Comparison of ENCODE assay signal across 24 cellular contexts in genomic region chr10:88754272-88754671, GRCh38. TPM values are rescaled to one million over a fixed set of nuclear protein-coding genes. Genes with fewer than 3 reads are reported as not detected.
DNase-seq lines count a peak whose midpoint lies in the region; ATAC-seq and FAIRE-seq lines count a peak whose summit lies in the region.
"Had no signal": no experiment of that assay in that cellular context is flagged by ENCODE, and none has a peak within 500 bp of the region (broad histone marks: within the 10 kb centered on the region; RNA-seq: fewer than 3 reads in every experiment).

No MANE protein-coding gene starts in this region.

- FAIRE-seq in endometrium (lab: Jason Lieb, UNC), result peak; percentile 94

- no peak for ATAC-seq in HG03159 (IDR thresholded peaks at IDR 0.05; ENCODE audit: unreplicated experiment)
- ATAC-seq in stimulated activated naive B cell treated with anti-CD40 and anti-IgM and Interleukin-4, amounts not matched to agents 10 μg/mL and 1 μg/mL and 100 μg/mL, for 72 hours (replicated peaks), result no peak
- ATAC-seq: effector memory CD8-positive, alpha-beta T cell; HCT116; heart left ventricle; stimulated activated memory B cell treated with anti-CD40 and anti-IgM and Interleukin-4, amounts not matched to agents 10 μg/mL and 1 μg/mL and 100 μg/mL, for 72 hours had no signal

- peak; percentile 72 for DNase-seq in EL
- DNase-seq in RPMI7951 (ENCODE audit: low read depth), result peak; percentile 51
- DNase-seq in renal cortical epithelial cell (ENCODE audit: low read depth), result peak; percentile 16
- no peak for DNase-seq in NCI-H2171 (lab: John Stamatoyannopoulos, UW)
- no peak for DNase-seq in stimulated activated naive B cell treated with anti-CD40 and anti-IgM and Interleukin-4, amounts not matched to agents 10 μg/mL and 1 μg/mL and 100 μg/mL, for 72 hours
- DNase-seq in NK-92 treated with Interleukin-12 subunit alpha and Interleukin-12 subunit beta, amount 100 ng/mL, for 24 hours (lab: John Stamatoyannopoulos, UW), result no peak
- DNase-seq: activated gamma-delta T cell; effector memory CD8-positive, alpha-beta T cell; heart left ventricle; NCI-H1930; NCI-H524 treated with DMSO at 0.1 percent for 48 hours; nucleus accumbens; Peyer's patch; small intestine; SW 1271; upper lobe of left lung had no signal

- H3K4me1 Mint-ChIP-seq in stimulated activated naive B cell treated with anti-CD40 and anti-IgM and Interleukin-4, amounts not matched to agents 10 μg/mL and 1 μg/mL and 100 μg/mL, for 72 hours, result peaks cover 3 to 6% of the 10 kb centered on the region in 2 donors
- H3K4me1 Mint-ChIP-seq: brain; stimulated activated memory B cell treated with anti-CD40 and anti-IgM and Interleukin-4, amounts not matched to agents 10 μg/mL and 1 μg/mL and 100 μg/mL, for 72 hours had no signal

- no peaks in the 10 kb centered on the region for H3K36me3 Mint-ChIP-seq in stimulated activated naive B cell treated with anti-CD40 and anti-IgM and Interleukin-4, amounts not matched to agents 10 μg/mL and 1 μg/mL and 100 μg/mL, for 72 hours
- H3K36me3 Mint-ChIP-seq: brain; stimulated activated memory B cell treated with anti-CD40 and anti-IgM and Interleukin-4, amounts not matched to agents 10 μg/mL and 1 μg/mL and 100 μg/mL, for 72 hours had no signal

- H3K27ac Mint-ChIP-seq in stimulated activated naive B cell treated with anti-CD40 and anti-IgM and Interleukin-4, amounts not matched to agents 10 μg/mL and 1 μg/mL and 100 μg/mL, for 72 hours, result no peak overlapping the region
- H3K27ac Mint-ChIP-seq: brain; effector memory CD8-positive, alpha-beta T cell; stimulated activated memory B cell treated with anti-CD40 and anti-IgM and Interleukin-4, amounts not matched to agents 10 μg/mL and 1 μg/mL and 100 μg/mL, for 72 hours had no signal

- H3K27me3 Mint-ChIP-seq in stimulated activated naive B cell treated with anti-CD40 and anti-IgM and Interleukin-4, amounts not matched to agents 10 μg/mL and 1 μg/mL and 100 μg/mL, for 72 hours, result no peaks in the 10 kb centered on the region
- H3K27me3 Mint-ChIP-seq: stimulated activated memory B cell treated with anti-CD40 and anti-IgM and Interleukin-4, amounts not matched to agents 10 μg/mL and 1 μg/mL and 100 μg/mL, for 72 hours had no signal

- no peak overlapping the region for H3K4me3 Mint-ChIP-seq in stimulated activated naive B cell treated with anti-CD40 and anti-IgM and Interleukin-4, amounts not matched to agents 10 μg/mL and 1 μg/mL and 100 μg/mL, for 72 hours
- H3K4me3 Mint-ChIP-seq: brain; effector memory CD8-positive, alpha-beta T cell; stimulated activated memory B cell treated with anti-CD40 and anti-IgM and Interleukin-4, amounts not matched to agents 10 μg/mL and 1 μg/mL and 100 μg/mL, for 72 hours had no signal

- H3K9me3 Mint-ChIP-seq in stimulated activated naive B cell treated with anti-CD40 and anti-IgM and Interleukin-4, amounts not matched to agents 10 μg/mL and 1 μg/mL and 100 μg/mL, for 72 hours, result no peaks in the 10 kb centered on the region
- H3K9me3 Mint-ChIP-seq: effector memory CD8-positive, alpha-beta T cell; stimulated activated memory B cell treated with anti-CD40 and anti-IgM and Interleukin-4, amounts not matched to agents 10 μg/mL and 1 μg/mL and 100 μg/mL, for 72 hours had no signal

RNA-seq across cellular contexts. Expression of gene LIPN, which starts 5.5 kb away (rescaled TPM):
- not detected in 2 replicates for total RNA-seq in RPMI7951 (2014; rRNA removed; shearing (Covaris generic))
- total RNA-seq in renal cortical epithelial cell, result not detected in 2 replicates
- total RNA-seq: HT-29, kidney epithelial cell, Peyer's patch had no signal

RNA-seq across cellular contexts. Expression of gene LIPK, which starts 48.2 kb away (rescaled TPM):
- not detected in 2 replicates for total RNA-seq in RPMI7951 (2014; rRNA removed; shearing (Covaris generic))
- total RNA-seq in renal cortical epithelial cell, result not detected in 2 replicates
- total RNA-seq: heart left ventricle, HT-29, kidney epithelial cell, mononuclear cell, Peyer's patch, upper lobe of left lung had no signal

RNA-seq across cellular contexts. Expression of gene LIPM, which starts 48.3 kb away (rescaled TPM):
- not detected in 2 replicates for total RNA-seq in RPMI7951 (2014; rRNA removed; shearing (Covaris generic))
- not detected in 2 replicates for total RNA-seq in renal cortical epithelial cell
- total RNA-seq: heart left ventricle, HT-29, kidney epithelial cell, mononuclear cell, Peyer's patch, upper lobe of left lung had no signal

Comparison
In these comparisons a context has a peak if more than half of its experiments do, and no peak if none do; other contexts are left out.
1. DNase-seq: peak in EL (single experiment), RPMI7951 (single experiment) and renal cortical epithelial cell (single experiment); none in NCI-H2171 (single experiment), stimulated activated naive B cell treated with anti-CD40 and anti-IgM and Interleukin-4, amounts not matched to agents 10 μg/mL and 1 μg/mL and 100 μg/mL, for 72 hours (single experiment) and NK-92 treated with Interleukin-12 subunit alpha and Interleukin-12 subunit beta, amount 100 ng/mL, for 24 hours (single experiment).